In genomic region chr12:52519826-52520662, GRCh38 we compare ENCODE assay signal across 1 cellular context.
TF ChIP-seq lines count a peak whose summit lies in the region.

Gene KRT5 (minus strand): TSS chr12:52520394. CDS start chr12:52520296, 98 bp downstream.

TF ChIP-seq in H1, 55 proteins besides CTCF, POLR2A, EP300 and RAD21 (continued from another document):
- TF ChIP-seq ATF2 (IDR thresholded peaks at IDR 0.05; ENCODE audit: low read length) (no peak), ASH2L (IDR thresholded peaks at IDR 0.05; ENCODE audit: low read length) (no peak)
